In genomic region chr19:5046339-5047039, GRCh38 we compare ENCODE assay signal across 10 cellular contexts.
DNase-seq lines count a peak whose midpoint lies in the region; ATAC-seq and TF ChIP-seq lines count a peak whose summit lies in the region.
"Had no signal": no experiment of that assay in that cellular context is flagged by ENCODE, and none has a peak within 500 bp of the region (broad histone marks: within the 10 kb centered on the region; RNA-seq: fewer than 3 reads in every experiment).

No MANE protein-coding gene starts in this region.

- peaks cover 0 to 4% of the 10 kb centered on the region in 2 donors for H3K4me1 Mint-ChIP-seq in immature natural killer cell

- intact Hi-C loops in left lung (cut with DNase I), result loop anchor here in 1 of 2 donors (10.0 kb wide), 1 partner anchor 538 kb away; no protein-coding TSS in a partner anchor

- no peaks in the 10 kb centered on the region for H3K27me3 Mint-ChIP-seq in immature natural killer cell (ENCODE audit: low read depth in 3 of 3)
- H3K27me3 Mint-ChIP-seq: activated B cell treated with CpG ODN at 0.5 μM for 24 hours had no signal

- H3K36me3 ChIP-seq in SJSA1 (peaks cover 42% of the 10 kb centered on the region), left lung (peaks cover 0 to 63% of the 10 kb centered on the region in 2 donors)

- no peak overlapping the region for H3K4me3 Mint-ChIP-seq in immature natural killer cell
- H3K4me3 Mint-ChIP-seq: activated B cell treated with CpG ODN at 0.5 μM for 24 hours had no signal

- no peak overlapping the region for H3K27ac Mint-ChIP-seq in immature natural killer cell
- H3K27ac Mint-ChIP-seq: activated B cell treated with CpG ODN at 0.5 μM for 24 hours had no signal

- TF ChIP-seq CTCF in NB4 (IDR thresholded peaks at IDR 0.05; ENCODE audit: low read depth, low read length) (no peak), left lung (IDR thresholded peaks at IDR 0.05) (no peak)

- no peak overlapping the region for H3K27ac ChIP-seq in SJSA1
- H3K27ac ChIP-seq in left lung, result peak overlapping the region in 1 of 2 donors; percentile 34

- no peaks in the 10 kb centered on the region for H3K9me3 Mint-ChIP-seq in immature natural killer cell
- H3K9me3 Mint-ChIP-seq: activated B cell treated with CpG ODN at 0.5 μM for 24 hours had no signal

- H3K36me3 Mint-ChIP-seq in immature natural killer cell, result no peaks in the 10 kb centered on the region

- ATAC-seq in left lung, result peak; percentile 74
- ATAC-seq in GM21423 (IDR thresholded peaks at IDR 0.05; ENCODE audit: unreplicated experiment), result no peak
- ATAC-seq in GM19463 (IDR thresholded peaks at IDR 0.05; ENCODE audit: unreplicated experiment), result no peak

- no peak for TF ChIP-seq POLR2A in NB4 (IDR thresholded peaks at IDR 0.05; ENCODE audit: extremely low read depth, insufficient read length)

- no peak overlapping the region for H3K4me3 ChIP-seq in NB4 (ENCODE audit: low read depth, low read length)
- no peak overlapping the region for H3K4me3 ChIP-seq in SJSA1
- H3K4me3 ChIP-seq in left lung, result no peak overlapping the region

- H3K9me3 ChIP-seq in SJSA1 (replicated peaks), result no peaks in the 10 kb centered on the region
- no peaks in the 10 kb centered on the region for H3K9me3 ChIP-seq in left lung

- H3K4me1 ChIP-seq in SJSA1 (replicated peaks), result peaks cover 33% of the 10 kb centered on the region
- peaks cover 6 to 25% of the 10 kb centered on the region in 2 donors for H3K4me1 ChIP-seq in left lung

- DNase-seq in Ammon's horn (ENCODE audit: low spot score) (peak; percentile 18), NB4 (ENCODE audit: low read depth) (peak; percentile 80), SJSA1 (ENCODE audit: low read depth in 1 of 2, low spot score in 2 of 2) (peak; percentile 64 to 75), left lung (peak; percentile 70 to 81), immature natural killer cell (no peak)
- no peak for DNase-seq in stimulated activated CD4-positive, alpha-beta T cell treated with anti-CD3 and anti-CD28 coated beads, Interleukin-4, amount 100 ng/mL, for 1 hour
- DNase-seq: activated B cell treated with CpG ODN at 0.5 μM for 24 hours, DND-41 had no signal

- H3K27me3 ChIP-seq in SJSA1 (replicated peaks), result no peaks in the 10 kb centered on the region
- H3K27me3 ChIP-seq in left lung, result no peaks in the 10 kb centered on the region

Comparison
In these comparisons a context has a peak if more than half of its experiments do, and no peak if none do; other contexts are left out.
1. DNase-seq: peak in Ammon's horn (single experiment), NB4 (single experiment), SJSA1 (2 of 2) and left lung (2 of 2); none in immature natural killer cell (0 of 3) and stimulated activated CD4-positive, alpha-beta T cell treated with anti-CD3 and anti-CD28 coated beads, Interleukin-4, amount 100 ng/mL, for 1 hour (single experiment).